1 cellular context compared by ENCODE assay signal in the genomic region with DNA sequence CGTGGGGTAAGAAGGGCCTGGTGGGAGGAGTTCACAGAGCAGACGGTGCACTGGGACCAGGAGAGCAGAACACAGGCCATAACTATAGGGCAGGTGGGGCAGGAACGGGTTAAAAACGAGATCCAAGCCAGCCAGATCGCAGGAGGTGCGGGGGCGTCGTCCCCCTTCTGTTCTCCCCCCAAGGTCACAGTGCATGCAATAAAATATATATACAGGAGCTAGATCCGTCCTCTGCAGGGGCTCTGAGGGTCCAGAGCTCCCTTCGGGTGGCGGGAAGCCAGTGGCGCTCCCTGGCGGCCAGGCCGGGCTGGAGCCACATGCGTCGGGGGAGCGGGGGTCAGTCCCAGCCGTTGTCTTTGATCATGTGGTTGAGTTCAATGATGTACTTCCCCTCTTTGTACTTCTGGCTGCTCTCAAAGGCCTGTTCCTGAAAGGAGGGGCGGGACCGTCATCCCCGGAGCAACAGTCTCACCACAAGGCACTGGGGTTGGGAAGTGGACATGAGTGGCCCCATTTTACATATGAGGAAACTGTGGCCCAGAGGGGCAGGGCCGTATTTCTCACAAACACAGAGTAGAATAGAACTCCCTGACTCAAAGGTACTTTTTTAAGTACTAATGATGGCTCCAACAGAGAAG.
TF ChIP-seq lines count a peak whose summit lies in the region.

No MANE protein-coding gene starts in this region.

TF ChIP-seq in HepG2, 621 proteins besides CTCF, POLR2A, EP300 and RAD21 (continued from another document and continues in another):
- TF ChIP-seq, protein P1, sequence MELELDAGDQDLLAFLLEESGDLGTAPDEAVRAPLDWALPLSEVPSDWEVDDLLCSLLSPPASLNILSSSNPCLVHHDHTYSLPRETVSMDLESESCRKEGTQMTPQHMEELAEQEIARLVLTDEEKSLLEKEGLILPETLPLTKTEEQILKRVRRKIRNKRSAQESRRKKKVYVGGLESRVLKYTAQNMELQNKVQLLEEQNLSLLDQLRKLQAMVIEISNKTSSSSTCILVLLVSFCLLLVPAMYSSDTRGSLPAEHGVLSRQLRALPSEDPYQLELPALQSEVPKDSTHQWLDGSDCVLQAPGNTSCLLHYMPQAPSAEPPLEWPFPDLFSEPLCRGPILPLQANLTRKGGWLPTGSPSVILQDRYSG (CRISPR knock-in tag; IDR thresholded peaks at IDR 0.05), result no peak; the same call in 1 of the 2 replicates
- TF ChIP-seq, protein P2, sequence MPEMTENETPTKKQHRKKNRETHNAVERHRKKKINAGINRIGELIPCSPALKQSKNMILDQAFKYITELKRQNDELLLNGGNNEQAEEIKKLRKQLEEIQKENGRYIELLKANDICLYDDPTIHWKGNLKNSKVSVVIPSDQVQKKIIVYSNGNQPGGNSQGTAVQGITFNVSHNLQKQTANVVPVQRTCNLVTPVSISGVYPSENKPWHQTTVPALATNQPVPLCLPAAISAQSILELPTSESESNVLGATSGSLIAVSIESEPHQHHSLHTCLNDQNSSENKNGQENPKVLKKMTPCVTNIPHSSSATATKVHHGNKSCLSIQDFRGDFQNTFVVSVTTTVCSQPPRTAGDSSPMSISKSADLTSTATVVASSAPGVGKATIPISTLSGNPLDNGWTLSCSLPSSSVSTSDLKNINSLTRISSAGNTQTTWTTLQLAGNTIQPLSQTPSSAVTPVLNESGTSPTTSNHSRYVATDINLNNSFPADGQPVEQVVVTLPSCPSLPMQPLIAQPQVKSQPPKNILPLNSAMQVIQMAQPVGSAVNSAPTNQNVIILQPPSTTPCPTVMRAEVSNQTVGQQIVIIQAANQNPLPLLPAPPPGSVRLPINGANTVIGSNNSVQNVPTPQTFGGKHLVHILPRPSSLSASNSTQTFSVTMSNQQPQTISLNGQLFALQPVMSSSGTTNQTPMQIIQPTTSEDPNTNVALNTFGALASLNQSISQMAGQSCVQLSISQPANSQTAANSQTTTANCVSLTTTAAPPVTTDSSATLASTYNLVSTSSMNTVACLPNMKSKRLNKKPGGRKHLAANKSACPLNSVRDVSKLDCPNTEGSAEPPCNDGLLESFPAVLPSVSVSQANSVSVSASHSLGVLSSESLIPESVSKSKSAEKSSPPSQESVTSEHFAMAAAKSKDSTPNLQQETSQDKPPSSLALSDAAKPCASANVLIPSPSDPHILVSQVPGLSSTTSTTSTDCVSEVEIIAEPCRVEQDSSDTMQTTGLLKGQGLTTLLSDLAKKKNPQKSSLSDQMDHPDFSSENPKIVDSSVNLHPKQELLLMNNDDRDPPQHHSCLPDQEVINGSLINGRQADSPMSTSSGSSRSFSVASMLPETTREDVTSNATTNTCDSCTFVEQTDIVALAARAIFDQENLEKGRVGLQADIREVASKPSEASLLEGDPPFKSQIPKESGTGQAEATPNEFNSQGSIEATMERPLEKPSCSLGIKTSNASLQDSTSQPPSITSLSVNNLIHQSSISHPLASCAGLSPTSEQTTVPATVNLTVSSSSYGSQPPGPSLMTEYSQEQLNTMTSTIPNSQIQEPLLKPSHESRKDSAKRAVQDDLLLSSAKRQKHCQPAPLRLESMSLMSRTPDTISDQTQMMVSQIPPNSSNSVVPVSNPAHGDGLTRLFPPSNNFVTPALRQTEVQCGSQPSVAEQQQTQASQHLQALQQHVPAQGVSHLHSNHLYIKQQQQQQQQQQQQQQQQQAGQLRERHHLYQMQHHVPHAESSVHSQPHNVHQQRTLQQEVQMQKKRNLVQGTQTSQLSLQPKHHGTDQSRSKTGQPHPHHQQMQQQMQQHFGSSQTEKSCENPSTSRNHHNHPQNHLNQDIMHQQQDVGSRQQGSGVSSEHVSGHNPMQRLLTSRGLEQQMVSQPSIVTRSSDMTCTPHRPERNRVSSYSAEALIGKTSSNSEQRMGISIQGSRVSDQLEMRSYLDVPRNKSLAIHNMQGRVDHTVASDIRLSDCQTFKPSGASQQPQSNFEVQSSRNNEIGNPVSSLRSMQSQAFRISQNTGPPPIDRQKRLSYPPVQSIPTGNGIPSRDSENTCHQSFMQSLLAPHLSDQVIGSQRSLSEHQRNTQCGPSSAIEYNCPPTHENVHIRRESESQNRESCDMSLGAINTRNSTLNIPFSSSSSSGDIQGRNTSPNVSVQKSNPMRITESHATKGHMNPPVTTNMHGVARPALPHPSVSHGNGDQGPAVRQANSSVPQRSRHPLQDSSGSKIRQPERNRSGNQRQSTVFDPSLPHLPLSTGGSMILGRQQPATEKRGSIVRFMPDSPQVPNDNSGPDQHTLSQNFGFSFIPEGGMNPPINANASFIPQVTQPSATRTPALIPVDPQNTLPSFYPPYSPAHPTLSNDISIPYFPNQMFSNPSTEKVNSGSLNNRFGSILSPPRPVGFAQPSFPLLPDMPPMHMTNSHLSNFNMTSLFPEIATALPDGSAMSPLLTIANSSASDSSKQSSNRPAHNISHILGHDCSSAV (CRISPR knock-in tag; IDR thresholded peaks at IDR 0.05; ENCODE audit: borderline replicate concordance), result no peak
- peak; percentile 61 for TF ChIP-seq KAT8 (CRISPR knock-in tag; IDR thresholded peaks at IDR 0.05)
- TF ChIP-seq SAFB2 (CRISPR knock-in tag; IDR thresholded peaks at IDR 0.05; ENCODE audit: borderline replicate concordance, low read depth), result no peak; the same call in 1 of the 2 replicates
- no peak for TF ChIP-seq PLRG1 (conservative IDR thresholded peaks at IDR 0.05)
- no peak for TF ChIP-seq MZF1 (CRISPR knock-in tag; IDR thresholded peaks at IDR 0.05; ENCODE audit: borderline replicate concordance)
- no peak for TF ChIP-seq CC2D1A (CRISPR knock-in tag; IDR thresholded peaks at IDR 0.05)
- 0 out of 2 replicates have a peak, but pooled peaks have one; percentile 16 for TF ChIP-seq HMG20A (CRISPR knock-in tag; IDR thresholded peaks at IDR 0.05; ENCODE audit: borderline replicate concordance)
- TF ChIP-seq ISX (CRISPR knock-in tag; conservative IDR thresholded peaks at IDR 0.05), result no peak
- TF ChIP-seq, protein P3, sequence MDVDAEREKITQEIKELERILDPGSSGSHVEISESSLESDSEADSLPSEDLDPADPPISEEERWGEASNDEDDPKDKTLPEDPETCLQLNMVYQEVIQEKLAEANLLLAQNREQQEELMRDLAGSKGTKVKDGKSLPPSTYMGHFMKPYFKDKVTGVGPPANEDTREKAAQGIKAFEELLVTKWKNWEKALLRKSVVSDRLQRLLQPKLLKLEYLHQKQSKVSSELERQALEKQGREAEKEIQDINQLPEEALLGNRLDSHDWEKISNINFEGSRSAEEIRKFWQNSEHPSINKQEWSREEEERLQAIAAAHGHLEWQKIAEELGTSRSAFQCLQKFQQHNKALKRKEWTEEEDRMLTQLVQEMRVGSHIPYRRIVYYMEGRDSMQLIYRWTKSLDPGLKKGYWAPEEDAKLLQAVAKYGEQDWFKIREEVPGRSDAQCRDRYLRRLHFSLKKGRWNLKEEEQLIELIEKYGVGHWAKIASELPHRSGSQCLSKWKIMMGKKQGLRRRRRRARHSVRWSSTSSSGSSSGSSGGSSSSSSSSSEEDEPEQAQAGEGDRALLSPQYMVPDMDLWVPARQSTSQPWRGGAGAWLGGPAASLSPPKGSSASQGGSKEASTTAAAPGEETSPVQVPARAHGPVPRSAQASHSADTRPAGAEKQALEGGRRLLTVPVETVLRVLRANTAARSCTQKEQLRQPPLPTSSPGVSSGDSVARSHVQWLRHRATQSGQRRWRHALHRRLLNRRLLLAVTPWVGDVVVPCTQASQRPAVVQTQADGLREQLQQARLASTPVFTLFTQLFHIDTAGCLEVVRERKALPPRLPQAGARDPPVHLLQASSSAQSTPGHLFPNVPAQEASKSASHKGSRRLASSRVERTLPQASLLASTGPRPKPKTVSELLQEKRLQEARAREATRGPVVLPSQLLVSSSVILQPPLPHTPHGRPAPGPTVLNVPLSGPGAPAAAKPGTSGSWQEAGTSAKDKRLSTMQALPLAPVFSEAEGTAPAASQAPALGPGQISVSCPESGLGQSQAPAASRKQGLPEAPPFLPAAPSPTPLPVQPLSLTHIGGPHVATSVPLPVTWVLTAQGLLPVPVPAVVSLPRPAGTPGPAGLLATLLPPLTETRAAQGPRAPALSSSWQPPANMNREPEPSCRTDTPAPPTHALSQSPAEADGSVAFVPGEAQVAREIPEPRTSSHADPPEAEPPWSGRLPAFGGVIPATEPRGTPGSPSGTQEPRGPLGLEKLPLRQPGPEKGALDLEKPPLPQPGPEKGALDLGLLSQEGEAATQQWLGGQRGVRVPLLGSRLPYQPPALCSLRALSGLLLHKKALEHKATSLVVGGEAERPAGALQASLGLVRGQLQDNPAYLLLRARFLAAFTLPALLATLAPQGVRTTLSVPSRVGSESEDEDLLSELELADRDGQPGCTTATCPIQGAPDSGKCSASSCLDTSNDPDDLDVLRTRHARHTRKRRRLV (CRISPR knock-in tag; IDR thresholded peaks at IDR 0.05), result peak; percentile 74; the same call in 1 of the 2 replicates
- TF ChIP-seq SMAD3 (CRISPR knock-in tag; IDR thresholded peaks at IDR 0.05), result peak; percentile 60
- TF ChIP-seq ZNF292 (CRISPR knock-in tag; IDR thresholded peaks at IDR 0.05; ENCODE audit: borderline replicate concordance, low read depth), result peak; percentile 19; the same call in 1 of the 2 replicates
- peak; percentile 91 for TF ChIP-seq ADNP (CRISPR knock-in tag; IDR thresholded peaks at IDR 0.05)
- TF ChIP-seq ZNF788 (CRISPR knock-in tag; IDR thresholded peaks at IDR 0.05; ENCODE audit: borderline replicate concordance), result no peak
- peak; percentile 52; the same call in 1 of the 2 replicates for TF ChIP-seq ISL2 (CRISPR knock-in tag; IDR thresholded peaks at IDR 0.05)
- no peak for TF ChIP-seq MIXL1 (CRISPR knock-in tag; IDR thresholded peaks at IDR 0.05)
- TF ChIP-seq ZNF670 (CRISPR knock-in tag; IDR thresholded peaks at IDR 0.05; ENCODE audit: borderline replicate concordance), result no peak
- no peak for TF ChIP-seq ZFP82 (CRISPR knock-in tag; IDR thresholded peaks at IDR 0.05; ENCODE audit: borderline replicate concordance)
- TF ChIP-seq, protein P4, sequence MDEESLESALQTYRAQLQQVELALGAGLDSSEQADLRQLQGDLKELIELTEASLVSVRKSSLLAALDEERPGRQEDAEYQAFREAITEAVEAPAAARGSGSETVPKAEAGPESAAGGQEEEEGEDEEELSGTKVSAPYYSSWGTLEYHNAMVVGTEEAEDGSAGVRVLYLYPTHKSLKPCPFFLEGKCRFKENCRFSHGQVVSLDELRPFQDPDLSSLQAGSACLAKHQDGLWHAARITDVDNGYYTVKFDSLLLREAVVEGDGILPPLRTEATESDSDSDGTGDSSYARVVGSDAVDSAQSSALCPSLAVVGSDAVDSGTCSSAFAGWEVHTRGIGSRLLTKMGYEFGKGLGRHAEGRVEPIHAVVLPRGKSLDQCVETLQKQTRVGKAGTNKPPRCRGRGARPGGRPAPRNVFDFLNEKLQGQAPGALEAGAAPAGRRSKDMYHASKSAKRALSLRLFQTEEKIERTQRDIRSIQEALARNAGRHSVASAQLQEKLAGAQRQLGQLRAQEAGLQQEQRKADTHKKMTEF (CRISPR knock-in tag; IDR thresholded peaks at IDR 0.05), result peak; percentile 50; the same call in 1 of the 2 replicates
- no peak for TF ChIP-seq KMT2A (CRISPR knock-in tag; IDR thresholded peaks at IDR 0.05)
- TF ChIP-seq CENPX (CRISPR knock-in tag; IDR thresholded peaks at IDR 0.05), result 0 out of 2 replicates have a peak, but pooled peaks have one; percentile 54
- TF ChIP-seq, protein P5, sequence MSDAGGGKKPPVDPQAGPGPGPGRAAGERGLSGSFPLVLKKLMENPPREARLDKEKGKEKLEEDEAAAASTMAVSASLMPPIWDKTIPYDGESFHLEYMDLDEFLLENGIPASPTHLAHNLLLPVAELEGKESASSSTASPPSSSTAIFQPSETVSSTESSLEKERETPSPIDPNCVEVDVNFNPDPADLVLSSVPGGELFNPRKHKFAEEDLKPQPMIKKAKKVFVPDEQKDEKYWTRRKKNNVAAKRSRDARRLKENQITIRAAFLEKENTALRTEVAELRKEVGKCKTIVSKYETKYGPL (CRISPR knock-in tag; IDR thresholded peaks at IDR 0.05), result no peak; the same call in 1 of the 2 replicates
- TF ChIP-seq SETDB1 (CRISPR knock-in tag; IDR thresholded peaks at IDR 0.05; ENCODE audit: borderline replicate concordance), result no peak
- TF ChIP-seq, protein P6, sequence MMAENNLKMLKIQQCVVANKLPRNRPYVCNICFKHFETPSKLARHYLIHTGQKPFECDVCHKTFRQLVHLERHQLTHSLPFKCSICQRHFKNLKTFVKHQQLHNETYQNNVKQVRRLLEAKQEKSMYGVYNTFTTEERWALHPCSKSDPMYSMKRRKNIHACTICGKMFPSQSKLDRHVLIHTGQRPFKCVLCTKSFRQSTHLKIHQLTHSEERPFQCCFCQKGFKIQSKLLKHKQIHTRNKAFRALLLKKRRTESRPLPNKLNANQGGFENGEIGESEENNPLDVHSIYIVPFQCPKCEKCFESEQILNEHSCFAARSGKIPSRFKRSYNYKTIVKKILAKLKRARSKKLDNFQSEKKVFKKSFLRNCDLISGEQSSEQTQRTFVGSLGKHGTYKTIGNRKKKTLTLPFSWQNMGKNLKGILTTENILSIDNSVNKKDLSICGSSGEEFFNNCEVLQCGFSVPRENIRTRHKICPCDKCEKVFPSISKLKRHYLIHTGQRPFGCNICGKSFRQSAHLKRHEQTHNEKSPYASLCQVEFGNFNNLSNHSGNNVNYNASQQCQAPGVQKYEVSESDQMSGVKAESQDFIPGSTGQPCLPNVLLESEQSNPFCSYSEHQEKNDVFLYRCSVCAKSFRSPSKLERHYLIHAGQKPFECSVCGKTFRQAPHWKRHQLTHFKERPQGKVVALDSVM (CRISPR knock-in tag; IDR thresholded peaks at IDR 0.05), result no peak; the same call in 1 of the 2 replicates
- TF ChIP-seq HNF4G (IDR thresholded peaks at IDR 0.05; ENCODE audit: borderline replicate concordance, low read depth, low read length), result peak; percentile 58; the same call in 1 of the 2 replicates
- TF ChIP-seq HNF4G (CRISPR knock-in tag; IDR thresholded peaks at IDR 0.05; ENCODE audit: borderline replicate concordance, low read depth), result 0 out of 2 replicates have a peak, but pooled peaks have one; percentile 42
- TF ChIP-seq, protein P7, sequence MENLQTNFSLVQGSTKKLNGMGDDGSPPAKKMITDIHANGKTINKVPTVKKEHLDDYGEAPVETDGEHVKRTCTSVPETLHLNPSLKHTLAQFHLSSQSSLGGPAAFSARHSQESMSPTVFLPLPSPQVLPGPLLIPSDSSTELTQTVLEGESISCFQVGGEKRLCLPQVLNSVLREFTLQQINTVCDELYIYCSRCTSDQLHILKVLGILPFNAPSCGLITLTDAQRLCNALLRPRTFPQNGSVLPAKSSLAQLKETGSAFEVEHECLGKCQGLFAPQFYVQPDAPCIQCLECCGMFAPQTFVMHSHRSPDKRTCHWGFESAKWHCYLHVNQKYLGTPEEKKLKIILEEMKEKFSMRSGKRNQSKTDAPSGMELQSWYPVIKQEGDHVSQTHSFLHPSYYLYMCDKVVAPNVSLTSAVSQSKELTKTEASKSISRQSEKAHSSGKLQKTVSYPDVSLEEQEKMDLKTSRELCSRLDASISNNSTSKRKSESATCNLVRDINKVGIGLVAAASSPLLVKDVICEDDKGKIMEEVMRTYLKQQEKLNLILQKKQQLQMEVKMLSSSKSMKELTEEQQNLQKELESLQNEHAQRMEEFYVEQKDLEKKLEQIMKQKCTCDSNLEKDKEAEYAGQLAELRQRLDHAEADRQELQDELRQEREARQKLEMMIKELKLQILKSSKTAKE (CRISPR knock-in tag; IDR thresholded peaks at IDR 0.05; ENCODE audit: borderline replicate concordance), result peak; percentile 58; the same call in 1 of the 2 replicates
- peak; percentile 81 for TF ChIP-seq PHF20 (CRISPR knock-in tag; IDR thresholded peaks at IDR 0.05)
- peak; percentile 49 for TF ChIP-seq FOXJ3 (CRISPR knock-in tag; IDR thresholded peaks at IDR 0.05; ENCODE audit: borderline replicate concordance)
